In the genomic region with DNA sequence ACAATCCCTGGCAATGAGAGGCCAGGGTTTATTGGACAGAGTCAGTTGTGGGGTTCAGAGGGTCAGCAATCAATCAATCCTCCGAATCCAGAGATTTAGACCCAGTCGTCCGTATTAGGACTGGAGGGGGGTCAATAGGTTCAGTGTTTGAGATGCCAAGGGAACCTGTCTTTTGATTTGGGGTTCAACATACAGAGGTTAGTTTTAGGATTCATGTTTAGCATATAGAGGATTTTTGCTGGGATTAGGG, we compare ENCODE assay signal across 9 cellular contexts. TPM values are rescaled to one million over a fixed set of nuclear protein-coding genes. Genes with fewer than 3 reads are reported as not detected.
DNase-seq lines count a peak whose midpoint lies in the region; ATAC-seq lines count a peak whose summit lies in the region.
"Had no signal": no experiment of that assay in that cellular context is flagged by ENCODE, and none has a peak within 500 bp of the region (broad histone marks: within the 10 kb centered on the region; RNA-seq: fewer than 3 reads in every experiment).

No MANE protein-coding gene starts in this region.

- no peak for ATAC-seq in activated naive CD8-positive, alpha-beta T cell treated with anti-CD3 and anti-CD28 coated beads, Interleukin-2, amount 10 ng/mL, durations not matched to agents 7 days and 5 days (ENCODE audit: low read depth)
- no peak for ATAC-seq in HG03571 (IDR thresholded peaks at IDR 0.05; ENCODE audit: unreplicated experiment)

- no peaks in the 10 kb centered on the region for H3K9me3 ChIP-seq in thymus (ENCODE audit: control insufficient read depth)

- no peaks in the 10 kb centered on the region for H3K9me3 Mint-ChIP-seq in activated CD4-positive, alpha-beta T cell treated with anti-CD3 and anti-CD28 coated beads, Interleukin-2, amount 10 ng/mL, durations not matched to agents 7 days and 5 days
- H3K9me3 Mint-ChIP-seq in activated naive CD8-positive, alpha-beta T cell treated with anti-CD3 and anti-CD28 coated beads, Interleukin-2, amount 10 ng/mL, durations not matched to agents 7 days and 5 days: no peaks in the 10 kb centered on the region

- peaks cover 13% of the 10 kb centered on the region for H3K27me3 ChIP-seq in layer of hippocampus (ENCODE audit: control insufficient read depth, insufficient read depth, low read length)
- H3K27me3 ChIP-seq in thymus (ENCODE audit: control insufficient read depth, insufficient read depth): peaks cover 34% of the 10 kb centered on the region

- POLR2A ChIA-PET in activated CD4-positive, alpha-beta T cell treated with anti-CD3 and anti-CD28 coated beads, Interleukin-2, amount 10 ng/mL, durations not matched to agents 7 days and 5 days (lab: Charles Lee): interaction anchor here (0.6 kb wide), 1 partner anchor 490 kb away, joined by 6 read pairs; no protein-coding TSS in a partner anchor
- POLR2A ChIA-PET in activated naive CD8-positive, alpha-beta T cell treated with anti-CD3 and anti-CD28 coated beads, Interleukin-2, amount 10 ng/mL, durations not matched to agents 7 days and 5 days (lab: Charles Lee): interaction anchor here (0.6 to 2.4 kb wide), 13 partner anchors 9 to 1556 kb away, joined by 3 to 13 read pairs (median 3); a partner anchor contains a TSS

- peak overlapping the region; percentile 85 for H3K4me3 Mint-ChIP-seq in activated CD4-positive, alpha-beta T cell treated with anti-CD3 and anti-CD28 coated beads, Interleukin-2, amount 10 ng/mL, durations not matched to agents 7 days and 5 days
- H3K4me3 Mint-ChIP-seq in activated naive CD8-positive, alpha-beta T cell treated with anti-CD3 and anti-CD28 coated beads, Interleukin-2, amount 10 ng/mL, durations not matched to agents 7 days and 5 days: peak overlapping the region; percentile 93

- peaks cover 35% of the 10 kb centered on the region for H3K4me1 Mint-ChIP-seq in activated CD4-positive, alpha-beta T cell treated with anti-CD3 and anti-CD28 coated beads, Interleukin-2, amount 10 ng/mL, durations not matched to agents 7 days and 5 days
- H3K4me1 Mint-ChIP-seq in activated naive CD8-positive, alpha-beta T cell treated with anti-CD3 and anti-CD28 coated beads, Interleukin-2, amount 10 ng/mL, durations not matched to agents 7 days and 5 days: peaks cover 22% of the 10 kb centered on the region

- WGBS in thymus: under 1% methylated on average over 3 of the region's 3 CpGs

- peak overlapping the region; percentile 85 for H3K27ac Mint-ChIP-seq in activated CD4-positive, alpha-beta T cell treated with anti-CD3 and anti-CD28 coated beads, Interleukin-2, amount 10 ng/mL, durations not matched to agents 7 days and 5 days
- H3K27ac Mint-ChIP-seq in activated naive CD8-positive, alpha-beta T cell treated with anti-CD3 and anti-CD28 coated beads, Interleukin-2, amount 10 ng/mL, durations not matched to agents 7 days and 5 days: peak overlapping the region; percentile 73

- no peaks in the 10 kb centered on the region for H3K36me3 ChIP-seq in thymus (ENCODE audit: control insufficient read depth, insufficient read depth)

- DNase-seq in activated CD4-positive, alpha-beta T cell treated with anti-CD3 and anti-CD28 coated beads, Interleukin-2, amount 10 ng/mL, durations not matched to agents 7 days and 5 days: no peak
- no peak for DNase-seq in activated CD4-positive, alpha-beta T cell treated with anti-CD3 and anti-CD28 coated beads, Interleukin-2, amount 50 U/mL, for 48 hours
- DNase-seq in activated naive CD8-positive, alpha-beta T cell treated with anti-CD3 and anti-CD28 coated beads, Interleukin-2, amount 10 ng/mL, durations not matched to agents 7 days and 5 days: no peak
- DNase-seq in EL: no peak
- DNase-seq in NCI-H524 treated with DMSO at 0.1 percent for 48 hours (lab: John Stamatoyannopoulos, UW): no peak

- no peaks in the 10 kb centered on the region for H3K36me3 Mint-ChIP-seq in activated CD4-positive, alpha-beta T cell treated with anti-CD3 and anti-CD28 coated beads, Interleukin-2, amount 10 ng/mL, durations not matched to agents 7 days and 5 days (ENCODE audit: low read depth)
- H3K36me3 Mint-ChIP-seq in activated naive CD8-positive, alpha-beta T cell treated with anti-CD3 and anti-CD28 coated beads, Interleukin-2, amount 10 ng/mL, durations not matched to agents 7 days and 5 days: no peaks in the 10 kb centered on the region

- peak overlapping the region; percentile 56 for H3K4me3 ChIP-seq in thymus (ENCODE audit: low read length)

- H3K27ac ChIP-seq in layer of hippocampus (ENCODE audit: low read depth, low read length) (peak overlapping the region; percentile 91), thymus (ENCODE audit: low read depth) (peak overlapping the region; percentile 47)

- H3K27me3 Mint-ChIP-seq in activated CD4-positive, alpha-beta T cell treated with anti-CD3 and anti-CD28 coated beads, Interleukin-2, amount 10 ng/mL, durations not matched to agents 7 days and 5 days: peaks cover 37% of the 10 kb centered on the region
- H3K27me3 Mint-ChIP-seq in activated naive CD8-positive, alpha-beta T cell treated with anti-CD3 and anti-CD28 coated beads, Interleukin-2, amount 10 ng/mL, durations not matched to agents 7 days and 5 days: peaks cover 40% of the 10 kb centered on the region

- CTCF ChIA-PET in activated CD4-positive, alpha-beta T cell treated with anti-CD3 and anti-CD28 coated beads, Interleukin-2, amount 10 ng/mL, durations not matched to agents 7 days and 5 days (lab: Charles Lee): interaction anchor here (0.6 to 7.0 kb wide), 12 partner anchors 11 to 144 kb away, joined by 3 to 58 read pairs (median 4); a partner anchor contains a TSS

- peaks cover 9% of the 10 kb centered on the region for H3K4me1 ChIP-seq in thymus (ENCODE audit: control insufficient read depth, insufficient read depth, low read length)

RNA-seq across cellular contexts. Expression of a gene that starts 0.3 kb away (rescaled TPM):
- 10 to 100 TPM; 34.5 to 40.5 TPM for total RNA-seq in activated CD4-positive, alpha-beta T cell treated with anti-CD3 and anti-CD28 coated beads, Interleukin-2, amount 10 ng/mL, durations not matched to agents 7 days and 5 days
- 10 to 100 TPM; 31.3 to 32.6 TPM for total RNA-seq in activated naive CD8-positive, alpha-beta T cell treated with anti-CD3 and anti-CD28 coated beads, Interleukin-2, amount 10 ng/mL, durations not matched to agents 7 days and 5 days
- polyA plus RNA-seq in thymus: 32.7 TPM

RNA-seq across cellular contexts. Expression of a gene that starts 15.3 kb away (rescaled TPM):
- not detected for total RNA-seq in activated CD4-positive, alpha-beta T cell treated with anti-CD3 and anti-CD28 coated beads, Interleukin-2, amount 10 ng/mL, durations not matched to agents 7 days and 5 days
- under 1 TPM; 0.08 to 0.09 TPM for total RNA-seq in activated naive CD8-positive, alpha-beta T cell treated with anti-CD3 and anti-CD28 coated beads, Interleukin-2, amount 10 ng/mL, durations not matched to agents 7 days and 5 days
- 0.23 TPM for polyA plus RNA-seq in thymus
- total RNA-seq: left colon had no signal

RNA-seq across cellular contexts. Expression of a gene that starts 44.6 kb away (rescaled TPM):
- 1 to 10 TPM; 6.4 to 7.8 TPM for total RNA-seq in activated CD4-positive, alpha-beta T cell treated with anti-CD3 and anti-CD28 coated beads, Interleukin-2, amount 10 ng/mL, durations not matched to agents 7 days and 5 days
- 1 to 10 TPM; 7.7 to 8.1 TPM for total RNA-seq in activated naive CD8-positive, alpha-beta T cell treated with anti-CD3 and anti-CD28 coated beads, Interleukin-2, amount 10 ng/mL, durations not matched to agents 7 days and 5 days
- polyA plus RNA-seq in thymus: 17.5 TPM

RNA-seq across cellular contexts. Expression of a gene that starts 44.8 kb away (rescaled TPM):
- total RNA-seq in activated CD4-positive, alpha-beta T cell treated with anti-CD3 and anti-CD28 coated beads, Interleukin-2, amount 10 ng/mL, durations not matched to agents 7 days and 5 days: under 1 TPM; 0.44 to 0.69 TPM
- total RNA-seq in activated naive CD8-positive, alpha-beta T cell treated with anti-CD3 and anti-CD28 coated beads, Interleukin-2, amount 10 ng/mL, durations not matched to agents 7 days and 5 days: 1 to 10 TPM in 1 of 2 experiments, under 1 TPM in 1; 0.85 to 1.1 TPM
- polyA plus RNA-seq in thymus: 3.7 TPM
